33 cellular contexts compared by ENCODE assay signal in the genomic region with DNA sequence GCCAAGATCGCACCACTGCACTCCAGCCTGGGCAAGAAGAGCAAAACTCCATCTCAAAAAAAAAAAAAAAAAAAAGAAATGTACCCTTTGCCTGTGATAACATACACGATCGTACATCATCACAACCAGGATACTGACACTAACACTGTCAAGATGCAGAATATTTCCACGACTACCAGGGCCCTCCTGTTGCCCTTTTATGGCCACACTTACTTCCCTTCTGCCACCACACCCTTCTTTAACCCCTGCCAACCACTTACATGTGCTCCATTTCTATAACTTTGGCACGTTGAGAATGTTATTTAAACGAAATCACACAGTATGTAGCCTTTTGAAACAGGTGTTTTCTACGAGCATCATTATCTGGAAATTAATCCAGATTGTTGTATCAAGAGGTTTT.
"Had no signal": no experiment of that assay in that cellular context is flagged by ENCODE, and none has a peak within 500 bp of the region (broad histone marks: within the 10 kb centered on the region; RNA-seq: fewer than 3 reads in every experiment).

No MANE protein-coding gene starts in this region.

- H3K4me3 Mint-ChIP-seq: activated B cell treated with CpG ODN at 0.5 μM for 24 hours; activated CD4-positive, alpha-beta memory T cell treated with anti-CD3 and anti-CD28 coated beads for 36 hours; activated naive CD4-positive, alpha-beta T cell treated with anti-CD3 and anti-CD28 coated beads for 36 hours; activated T-cell treated with anti-CD3 and anti-CD28 coated beads, Interleukin-2, amount 50 U/mL, for 4 hours; activated T-helper 1 cell treated with anti-CD3 and anti-CD28 coated beads, Interleukin-12 subunit alpha, Interleukin-12 subunit beta, Interleukin-2, Interleukin-4 antibody, amounts not matched to agents 30 ng/mL and 10 ng/mL and 1 ng/mL, durations not matched to agents 14 hours and 24 hours and 36 hours had no signal

- H3K27ac ChIP-seq: adrenal gland, body of pancreas, breast epithelium, PC-9, SJSA1, VCaP had no signal

- FAIRE-seq: astrocyte had no signal

- H3K27ac Mint-ChIP-seq: activated B cell treated with CpG ODN at 0.5 μM for 24 hours; activated CD4-positive, alpha-beta memory T cell treated with anti-CD3 and anti-CD28 coated beads for 36 hours; activated naive CD4-positive, alpha-beta T cell treated with anti-CD3 and anti-CD28 coated beads for 36 hours; activated naive CD4-positive, alpha-beta T cell treated with anti-CD3 and anti-CD28 coated beads, Interleukin-2, amount 50 U/mL, for 72 hours; activated T-helper 1 cell treated with anti-CD3 and anti-CD28 coated beads, Interleukin-12 subunit alpha, Interleukin-12 subunit beta, Interleukin-2, Interleukin-4 antibody, amounts not matched to agents 30 ng/mL and 10 ng/mL and 1 ng/mL, durations not matched to agents 14 hours and 24 hours and 36 hours had no signal

- DNase-seq: activated B cell treated with CpG ODN at 0.5 μM for 24 hours; activated CD4-positive, alpha-beta memory T cell treated with anti-CD3 and anti-CD28 coated beads for 36 hours; activated CD4-positive, alpha-beta T cell treated with anti-CD3 and anti-CD28 coated beads for 4 hours; activated CD4-positive, alpha-beta T cell treated with anti-CD3 and anti-CD28 coated beads, Interleukin-2, amount 50 U/mL, for 1 hour; activated CD4-positive, CD25-positive, alpha-beta regulatory T cell treated with anti-CD3 and anti-CD28 coated beads, Interleukin-2, amount 50 U/mL, for 72 hours; activated CD8-positive, alpha-beta memory T cell treated with anti-CD3 and anti-CD28 coated beads, Interleukin-2, amount 50 U/mL, for 4 hours; activated gamma-delta T cell treated with Interleukin-2 at 50 U/mL for 16 hours; activated naive CD4-positive, alpha-beta T cell treated with anti-CD3 and anti-CD28 coated beads for 36 hours; activated T-cell treated with anti-CD3 and anti-CD28 coated beads for 4 hours; activated T-cell treated with anti-CD3 and anti-CD28 coated beads, Interleukin-2, amount 50 U/mL, for 4 hours; body of pancreas; Kasumi-1; KG1; MG63; NCI-H1092; NCI-H1417 treated with DMSO at 0.1 percent for 48 hours; NCI-H187 treated with DMSO at 0.1 percent for 48 hours; NCI-H345; NCI-H510A; NCI-H526; PC-9; SHP77; SW 1271; T-helper 1 cell; T-helper 2 cell; T-helper 9 cell had no signal

- H3K4me1 Mint-ChIP-seq: activated B cell treated with CpG ODN at 0.5 μM for 24 hours had no signal

- H3K4me3 ChIP-seq: adrenal gland, body of pancreas, breast epithelium, MG63, PC-9, SJSA1 had no signal

- H3K27me3 Mint-ChIP-seq: activated B cell treated with CpG ODN at 0.5 μM for 24 hours; activated CD4-positive, alpha-beta memory T cell treated with anti-CD3 and anti-CD28 coated beads for 36 hours had no signal

- H3K36me3 Mint-ChIP-seq: activated CD4-positive, alpha-beta memory T cell treated with anti-CD3 and anti-CD28 coated beads for 36 hours had no signal
